ENCODE assay signal across 18 cellular contexts in the genomic region with DNA sequence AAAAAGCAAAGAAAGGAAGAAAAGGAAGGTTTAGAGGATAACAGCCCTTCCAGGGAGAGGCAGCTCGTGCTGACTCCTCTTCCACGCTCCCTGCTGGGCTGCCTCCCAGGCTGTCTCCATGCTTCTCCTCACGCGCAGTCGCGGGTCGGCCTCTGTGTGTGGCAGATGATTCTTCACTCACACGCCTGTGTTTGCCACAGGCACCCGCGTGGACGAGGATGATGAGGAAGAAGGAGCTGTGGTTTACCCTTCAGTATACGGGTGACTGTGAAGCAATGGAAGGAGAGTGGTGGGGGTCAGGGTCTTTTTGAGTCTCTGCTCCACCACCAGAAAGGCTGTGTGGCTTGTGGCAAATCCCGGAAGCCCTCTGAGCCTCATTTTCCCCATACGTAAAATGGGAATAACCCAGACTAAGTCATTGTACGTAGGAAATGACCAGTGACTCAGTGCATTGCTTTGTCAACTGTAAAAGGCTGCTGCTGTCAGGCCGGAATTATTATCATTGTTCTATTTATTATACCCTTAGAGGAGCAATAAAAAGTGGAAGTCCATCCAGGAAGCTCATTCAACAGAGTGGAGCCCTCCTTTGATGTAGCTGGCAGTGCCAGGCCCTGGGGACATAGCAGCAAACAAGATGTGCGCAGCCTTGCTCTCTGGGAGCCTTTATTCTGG. TPM values are rescaled to one million over a fixed set of nuclear protein-coding genes. Genes with fewer than 3 reads are reported as not detected.
DNase-seq lines count a peak whose midpoint lies in the region; ATAC-seq, FAIRE-seq and TF ChIP-seq lines count a peak whose summit lies in the region.
"Had no signal": no experiment of that assay in that cellular context is flagged by ENCODE, and none has a peak within 500 bp of the region (broad histone marks: within the 10 kb centered on the region; RNA-seq: fewer than 3 reads in every experiment).

No MANE protein-coding gene starts in this region.

- ATAC-seq in K562 (no peak; the same call in 2 of the 3 replicates), left lobe of liver (no peak), GM19328 (IDR thresholded peaks at IDR 0.05; ENCODE audit: unreplicated experiment) (no peak), GM21367 (IDR thresholded peaks at IDR 0.05; ENCODE audit: unreplicated experiment) (no peak)

- H3K4me3 ChIP-seq in K562 (no peak overlapping the region), neural progenitor cell (no peak overlapping the region)
- H3K4me3 ChIP-seq: SJCRH30 had no signal

- 30% methylated on average over 16 of the region's 17 CpGs for WGBS in K562 (ENCODE audit: insufficient coverage, low coverage, missing lambda C conversion rate)

- TF ChIP-seq EP300 in K562 (IDR thresholded peaks at IDR 0.05; ENCODE audit: low read length), result no peak

- TF ChIP-seq CTCF in K562 (IDR thresholded peaks at IDR 0.05 in 2 of 3, conservative IDR thresholded peaks at IDR 0.05 in 1 of 3; ENCODE audit: insufficient read depth in 2 of 3, low read depth in 1 of 3, low read length in 3 of 3), result no peak
- no peak for TF ChIP-seq CTCF in neural progenitor cell (IDR thresholded peaks at IDR 0.05)

- H3K4me1 Mint-ChIP-seq in neural progenitor cell, result peaks cover 5% of the 10 kb centered on the region
- H3K4me1 Mint-ChIP-seq: CD14-positive monocyte had no signal

- DNase-seq in DMS153 (lab: John Stamatoyannopoulos, UW) (peak; percentile 22), NCI-H69 (lab: John Stamatoyannopoulos, UW) (peak; percentile 59), K562 (ENCODE audit: extremely low read depth in 1 of 4, low spot score in 3 of 4) (no peak), neural progenitor cell (ENCODE audit: low spot score) (no peak), iPS-NIHi7 (ENCODE audit: extremely low spot score) (no peak), left lobe of liver (ENCODE audit: low spot score) (no peak)
- DNase-seq: ACHN, DND-41, KG1, NCI-H1105 treated with DMSO at 0.1 percent for 48 hours, NCI-H1694 treated with DMSO at 0.1 percent for 48 hours, NCI-H774, SJCRH30 had no signal

- no peak overlapping the region for H3K27ac Mint-ChIP-seq in neural progenitor cell
- H3K27ac Mint-ChIP-seq: CD14-positive monocyte had no signal

- TF ChIP-seq RAD21 in K562 (CRISPR knock-in tag; conservative IDR thresholded peaks at IDR 0.05 in 1 of 2, IDR thresholded peaks at IDR 0.05 in 1 of 2), result no peak

- H3K27me3 Mint-ChIP-seq in neural progenitor cell (ENCODE audit: insufficient read depth, low read depth), result peaks cover 19% of the 10 kb centered on the region

- H3K4me2 ChIP-seq in K562 (ENCODE audit: insufficient read depth, low read length) (no peak overlapping the region), neural progenitor cell (no peak overlapping the region)

- intact Hi-C loops in K562 (cut with micrococcal nuclease), result no loop called here

- H3K4me1 ChIP-seq in K562 (replicated peaks in 1 of 2; ENCODE audit: control insufficient read depth in 2 of 2, insufficient read depth in 2 of 2, low read length in 2 of 2) (peaks cover 0 to 2% of the 10 kb centered on the region in 2 experiments; a peak in 1 of 5 replicates), neural progenitor cell (no peaks in the 10 kb centered on the region)
- H3K4me1 ChIP-seq: SJCRH30 had no signal

- H3K9ac ChIP-seq in K562 (ENCODE audit: insufficient read depth in 1 of 2, low read depth in 2 of 2, low read length in 2 of 2) (peak overlapping the region in 1 of 2 experiments; percentile 66; a peak in 2 of 4 replicates), neural progenitor cell (no peak overlapping the region)

- no peaks in the 10 kb centered on the region for H3K9me1 ChIP-seq in K562 (ENCODE audit: control insufficient read depth, insufficient read depth, low read length)

- no peak overlapping the region for H3K27ac ChIP-seq in K562 (ENCODE audit: extremely low read depth, low read depth, low read length)
- no peak overlapping the region for H3K27ac ChIP-seq in neural progenitor cell
- H3K27ac ChIP-seq: SJCRH30 had no signal

- H3K36me3 Mint-ChIP-seq in neural progenitor cell, result no peaks in the 10 kb centered on the region
- H3K36me3 Mint-ChIP-seq: CD14-positive monocyte had no signal

- in situ Hi-C loops in K562 (cut with MboI), result no loop called here

- H3K27me3 ChIP-seq in K562 (ENCODE audit: control insufficient read depth in 2 of 2, insufficient read depth in 2 of 2, low read length in 2 of 2) (peaks cover 11 to 25% of the 10 kb centered on the region in 2 experiments; a peak in 4 of 5 replicates), neural progenitor cell (peaks cover 30% of the 10 kb centered on the region)

- H3K9me3 ChIP-seq in K562 (replicated peaks; ENCODE audit: control insufficient read depth, insufficient read depth, low read depth, low read length) (no peaks in the 10 kb centered on the region), neural progenitor cell (ENCODE audit: low read depth) (no peaks in the 10 kb centered on the region)
- H3K9me3 ChIP-seq: SJCRH30 had no signal

- no peak for TF ChIP-seq POLR2A in K562 (conservative IDR thresholded peaks at IDR 0.05)

- H3K79me2 ChIP-seq in K562 (ENCODE audit: control insufficient read depth, insufficient read depth, low read length), result no peaks in the 10 kb centered on the region
- H3K79me2 ChIP-seq in neural progenitor cell (ENCODE audit: low read depth), result no peaks in the 10 kb centered on the region

- no peak overlapping the region for H3K4me3 Mint-ChIP-seq in neural progenitor cell
- H3K4me3 Mint-ChIP-seq: CD14-positive monocyte had no signal

- H4K20me1 ChIP-seq in K562 (replicated peaks; ENCODE audit: control insufficient read depth, insufficient read depth, low read length) (no peaks in the 10 kb centered on the region), neural progenitor cell (ENCODE audit: low read depth) (no peaks in the 10 kb centered on the region)

- H2AFZ ChIP-seq in K562 (ENCODE audit: low read depth, low read length) (peak overlapping the region; percentile 71), neural progenitor cell (replicated peaks) (peak overlapping the region; percentile 11)

- no peaks in the 10 kb centered on the region for H3K9me3 Mint-ChIP-seq in neural progenitor cell
- H3K9me3 Mint-ChIP-seq: CD14-positive monocyte had no signal

- H3F3A ChIP-seq in neural progenitor cell (ENCODE audit: low read depth), result no peaks in the 10 kb centered on the region

- CTCF ChIA-PET in K562 (lab: Yijun Ruan, JAX; ENCODE audit: low intra/inter-chr PET ratio), result no interaction called here

- no peaks in the 10 kb centered on the region for H3K36me3 ChIP-seq in K562 (ENCODE audit: control insufficient read depth, insufficient read depth, low read length)
- H3K36me3 ChIP-seq in neural progenitor cell, result no peaks in the 10 kb centered on the region
- H3K36me3 ChIP-seq: SJCRH30 had no signal

- FAIRE-seq in K562 (lab: Jason Lieb, UNC), result no peak
- FAIRE-seq: G401.6, H1 had no signal

- no TSS peak for BruUV-seq in K562 (replicated peaks; lab: Mats Ljungman, UMichigan)

- POLR2A ChIA-PET in K562 (lab: Yijun Ruan, JAX), result interaction anchor here (0.6 to 0.8 kb wide), 2 partner anchors 31 to 77 kb away, joined by 4 to 5 read pairs; a partner anchor contains a TSS

RNA-seq across cellular contexts. Expression of a gene that starts 11.9 kb away (rescaled TPM):
- 15.3 and 26.9 TPM in 2 replicates for total RNA-seq in K562 (2011; cell fraction: chromatin; rRNA removed; ENCODE audit: low replicate concordance)
- 16.2 and 18.2 TPM in 2 replicates for total RNA-seq in K562 (2011; cell fraction: nucleolus; rRNA removed)
- 20.7 and 27.8 TPM in 2 replicates for total RNA-seq in K562 (2011; cell fraction: nucleoplasm; rRNA removed)
- total RNA-seq in K562 (2014; rRNA removed), result 27.7 and 36.0 TPM in 2 replicates
- 4.8 and 6.9 TPM in 2 replicates for total RNA-seq in K562 (2014; rRNA removed; fragmentation: Illumina TruSeq; extraction: Trizol)
- 6.3 and 8.4 TPM in 2 replicates for total RNA-seq in K562 (2015; rRNA removed; fragmentation: Illumina TruSeq; extraction: Trizol)
- total RNA-seq in K562 (2021), result 33.6 TPM in 2 replicates
- polyA plus RNA-seq in K562 (2011; rRNA removed), result 5.7 and 9.7 TPM in 2 replicates
- polyA plus RNA-seq in K562 (2011; cell fraction: cytosol; rRNA removed), result 12.6 and 29.0 TPM in 2 replicates
- polyA plus RNA-seq in K562 (2011; cell fraction: nucleus; rRNA removed), result 10.6 and 25.9 TPM in 2 replicates
- polyA plus RNA-seq in K562 (2012), result 30.7 and 34.5 TPM in 2 replicates
- polyA plus RNA-seq in K562 (2014; fragmentation: Illumina TruSeq; extraction: Trizol), result 20.0 and 21.2 TPM in 2 replicates
- polyA plus RNA-seq in K562 (2014; fragmentation: Nextera tagmentation; extraction: Ambion mirVana), result 1 to 10 TPM in 1 of 2 experiments, under 1 TPM in 1; 0.89 to 1.1 TPM
- polyA plus RNA-seq in K562 (2014; rRNA removed), result 20.8 and 21.4 TPM in 2 replicates
- 2.2 and 4.8 TPM in 2 replicates for polyA minus RNA-seq in K562 (2011; rRNA and poly(A)+ RNA removed)
- 11.6 and 16.2 TPM in 2 replicates for polyA minus RNA-seq in K562 (2011; cell fraction: cytosol; rRNA and poly(A)+ RNA removed)
- 10.4 and 13.3 TPM in 2 replicates for polyA minus RNA-seq in K562 (2011; cell fraction: nucleus; rRNA and poly(A)+ RNA removed)
- total RNA-seq in neural progenitor cell (ENCODE audit: low replicate concordance), result 1.2 TPM in 1 of 2 replicates, not detected in the other
- total RNA-seq in left lobe of liver, result 0.78 TPM
- total RNA-seq: SJCRH30 had no signal

RNA-seq across cellular contexts. Expression of a gene that starts 30.4 kb away (rescaled TPM):
- total RNA-seq in K562 (2011; cell fraction: chromatin; rRNA removed; ENCODE audit: low replicate concordance), result 0.14 and 1.6 TPM in 2 replicates
- 0.66 and 0.67 TPM in 2 replicates for total RNA-seq in K562 (2011; cell fraction: nucleolus; rRNA removed)
- total RNA-seq in K562 (2011; cell fraction: nucleoplasm; rRNA removed), result 0.44 and 0.46 TPM in 2 replicates
- total RNA-seq in K562 (2014; rRNA removed) (0.08 TPM in 1 of 2 replicates, not detected in the other), K562 (2014; rRNA removed; fragmentation: Illumina TruSeq; extraction: Trizol) (0.04 TPM in 1 of 2 replicates, not detected in the other), K562 (2015; rRNA removed; fragmentation: Illumina TruSeq; extraction: Trizol) (0.04 and 0.07 TPM in 2 replicates), K562 (2021) (0.18 TPM in 2 replicates), neural progenitor cell (ENCODE audit: low replicate concordance) (not detected in 2 replicates), left lobe of liver (not detected)
- polyA plus RNA-seq in K562 (2011; rRNA removed) (0.06 and 0.07 TPM in 2 replicates), K562 (2014; fragmentation: Illumina TruSeq; extraction: Trizol) (0.03 and 0.06 TPM in 2 replicates), K562 (2014; fragmentation: Nextera tagmentation; extraction: Ambion mirVana) (not detected), K562 (2014; rRNA removed) (0.07 and 0.12 TPM in 2 replicates)
- polyA plus RNA-seq in K562 (2011; cell fraction: cytosol; rRNA removed), result 0.04 and 0.16 TPM in 2 replicates
- polyA plus RNA-seq in K562 (2011; cell fraction: nucleus; rRNA removed), result 0.44 and 1.7 TPM in 2 replicates
- polyA plus RNA-seq in K562 (2012), result 0.25 and 0.83 TPM in 2 replicates
- polyA minus RNA-seq in K562 (2011; rRNA and poly(A)+ RNA removed), result 0.09 and 0.21 TPM in 2 replicates
- not detected in 2 replicates for polyA minus RNA-seq in K562 (2011; cell fraction: cytosol; rRNA and poly(A)+ RNA removed)
- polyA minus RNA-seq in K562 (2011; cell fraction: nucleus; rRNA and poly(A)+ RNA removed), result 0.33 and 0.81 TPM in 2 replicates
- total RNA-seq: H1, SJCRH30 had no signal
- polyA plus RNA-seq: CD14-positive monocyte had no signal

RNA-seq across cellular contexts. Expression of a gene that starts 32.1 kb away (rescaled TPM):
- 54.2 and 208 TPM in 2 replicates for total RNA-seq in K562 (2011; cell fraction: chromatin; rRNA removed; ENCODE audit: low replicate concordance)
- 116 and 182 TPM in 2 replicates for total RNA-seq in K562 (2011; cell fraction: nucleolus; rRNA removed)
- 78.5 and 79.4 TPM in 2 replicates for total RNA-seq in K562 (2011; cell fraction: nucleoplasm; rRNA removed)
- 22.4 and 23.1 TPM in 2 replicates for total RNA-seq in K562 (2014; rRNA removed)
- total RNA-seq in K562 (2014; rRNA removed; fragmentation: Illumina TruSeq; extraction: Trizol), result 3.3 and 4.8 TPM in 2 replicates
- total RNA-seq in K562 (2015; rRNA removed; fragmentation: Illumina TruSeq; extraction: Trizol), result 4.0 and 4.2 TPM in 2 replicates
- total RNA-seq in K562 (2021), result 28.0 and 30.0 TPM in 2 replicates
- 18.2 and 21.5 TPM in 2 replicates for polyA plus RNA-seq in K562 (2011; rRNA removed)
- polyA plus RNA-seq in K562 (2011; cell fraction: cytosol; rRNA removed), result 16.8 and 66.3 TPM in 2 replicates
- 93.6 and 258 TPM in 2 replicates for polyA plus RNA-seq in K562 (2011; cell fraction: nucleus; rRNA removed)
- 23.1 and 95.0 TPM in 2 replicates for polyA plus RNA-seq in K562 (2012)
- polyA plus RNA-seq in K562 (2014; fragmentation: Illumina TruSeq; extraction: Trizol), result 7.9 and 16.1 TPM in 2 replicates
- polyA plus RNA-seq in K562 (2014; fragmentation: Nextera tagmentation; extraction: Ambion mirVana), result 1 to 10 TPM in 1 of 2 experiments, under 1 TPM in 1; 0.46 to 2.3 TPM
- 23.3 and 26.2 TPM in 2 replicates for polyA plus RNA-seq in K562 (2014; rRNA removed)
- polyA minus RNA-seq in K562 (2011; rRNA and poly(A)+ RNA removed), result 5.4 and 15.6 TPM in 2 replicates
- 13.1 and 24.5 TPM in 2 replicates for polyA minus RNA-seq in K562 (2011; cell fraction: cytosol; rRNA and poly(A)+ RNA removed)
- 19.4 and 42.9 TPM in 2 replicates for polyA minus RNA-seq in K562 (2011; cell fraction: nucleus; rRNA and poly(A)+ RNA removed)
- 0.15 TPM in 1 of 2 replicates, not detected in the other for total RNA-seq in neural progenitor cell (ENCODE audit: low replicate concordance)
- not detected for total RNA-seq in left lobe of liver
- total RNA-seq: SJCRH30 had no signal
- polyA plus RNA-seq: CD14-positive monocyte had no signal

Comparison
In these comparisons a context has a peak if more than half of its experiments do, and no peak if none do; other contexts are left out.
1. DNase-seq: peak in DMS153 (single experiment) and NCI-H69 (single experiment); none in K562 (0 of 4), neural progenitor cell (single experiment), iPS-NIHi7 (single experiment) and left lobe of liver (single experiment).